ENCODE assay signal across 12 cellular contexts in genomic region chr18:3380384-3380961, GRCh38.
DNase-seq lines count a peak whose midpoint lies in the region; ATAC-seq, FAIRE-seq and TF ChIP-seq lines count a peak whose summit lies in the region.
"Had no signal": no experiment of that assay in that cellular context is flagged by ENCODE, and none has a peak within 500 bp of the region (broad histone marks: within the 10 kb centered on the region; RNA-seq: fewer than 3 reads in every experiment).

No MANE protein-coding gene starts in this region.

- peak overlapping the region; percentile 24; the same call in 1 of the 2 replicates for H3K9ac ChIP-seq in OCI-LY3 (ENCODE audit: low read length)
- H3K9ac ChIP-seq in endothelial cell of umbilical vein (replicated peaks; ENCODE audit: extremely low read depth, insufficient read depth, low read length): no peak overlapping the region

- H3K9me3 ChIP-seq in OCI-LY3 (ENCODE audit: insufficient read depth, low read length) (no peaks in the 10 kb centered on the region), endothelial cell of umbilical vein (replicated peaks; ENCODE audit: control insufficient read depth, insufficient read depth, low read length) (no peaks in the 10 kb centered on the region)
- H3K9me3 ChIP-seq: right atrium auricular region had no signal

- intact Hi-C loops in endothelial cell of umbilical vein (cut with micrococcal nuclease): no loop called here

- H3K27me3 Mint-ChIP-seq in activated naive CD4-positive, alpha-beta T cell treated with anti-CD3 and anti-CD28 coated beads, Interleukin-2, amount 10 ng/mL, durations not matched to agents 7 days and 5 days: peaks cover 3% of the 10 kb centered on the region
- peaks cover 0 to 6% of the 10 kb centered on the region in 2 donors for H3K27me3 Mint-ChIP-seq in stimulated activated naive B cell treated with anti-CD40 and anti-IgM and Interleukin-4, amounts not matched to agents 10 μg/mL and 1 μg/mL and 100 μg/mL, for 72 hours

- H3K4me2 ChIP-seq in OCI-LY3 (ENCODE audit: low read length): peak overlapping the region; percentile 40
- H3K4me2 ChIP-seq in endothelial cell of umbilical vein (ENCODE audit: insufficient read depth, low read length): no peak overlapping the region

- H3K27ac ChIP-seq in OCI-LY3 (ENCODE audit: low read length) (peak overlapping the region; percentile 30; the same call in 1 of the 2 replicates), endothelial cell of umbilical vein (ENCODE audit: insufficient read depth, low read depth, low read length) (no peak overlapping the region)
- H3K27ac ChIP-seq: right atrium auricular region had no signal

- no peaks in the 10 kb centered on the region for H3K36me3 Mint-ChIP-seq in activated naive CD4-positive, alpha-beta T cell treated with anti-CD3 and anti-CD28 coated beads, Interleukin-2, amount 10 ng/mL, durations not matched to agents 7 days and 5 days
- no peaks in the 10 kb centered on the region for H3K36me3 Mint-ChIP-seq in stimulated activated naive B cell treated with anti-CD40 and anti-IgM and Interleukin-4, amounts not matched to agents 10 μg/mL and 1 μg/mL and 100 μg/mL, for 72 hours
- H3K36me3 Mint-ChIP-seq: immature natural killer cell had no signal

- H3K9me1 ChIP-seq in endothelial cell of umbilical vein (replicated peaks; ENCODE audit: control insufficient read depth, extremely low read depth, insufficient read depth, low read length): no peaks in the 10 kb centered on the region

- peak; percentile 50 to 66 for ATAC-seq in stimulated activated naive B cell treated with anti-CD40 and anti-IgM and Interleukin-4, amounts not matched to agents 10 μg/mL and 1 μg/mL and 100 μg/mL, for 72 hours (replicated peaks)

- H3K4me3 ChIP-seq in OCI-LY3 (ENCODE audit: low read length) (peak overlapping the region; percentile 31), endothelial cell of umbilical vein (replicated peaks in 1 of 3; ENCODE audit: insufficient read depth in 1 of 3, low read depth in 1 of 3, low read length in 3 of 3) (no peak overlapping the region)
- H3K4me3 ChIP-seq: right atrium auricular region had no signal

- TF ChIP-seq CTCF in OCI-LY3 (IDR thresholded peaks at IDR 0.05; ENCODE audit: low read depth, low read length) (peak; percentile 58), endothelial cell of umbilical vein (IDR thresholded peaks at IDR 0.05; ENCODE audit: extremely low read depth in 1 of 2, insufficient read depth in 1 of 2, low read depth in 1 of 2, low read length in 2 of 2) (no peak)

- no peaks in the 10 kb centered on the region for H3K27me3 ChIP-seq in OCI-LY3 (ENCODE audit: low read depth, low read length)
- H3K27me3 ChIP-seq in endothelial cell of umbilical vein (ENCODE audit: control insufficient read depth in 2 of 2, insufficient read depth in 2 of 2, low read length in 2 of 2): no peaks in the 10 kb centered on the region
- H3K27me3 ChIP-seq: right atrium auricular region had no signal

- H3K36me3 ChIP-seq in OCI-LY3 (replicated peaks; ENCODE audit: low read depth, low read length) (no peaks in the 10 kb centered on the region), endothelial cell of umbilical vein (ENCODE audit: control insufficient read depth in 2 of 2, extremely low read depth in 1 of 2, insufficient read depth in 2 of 2, low read length in 2 of 2) (no peaks in the 10 kb centered on the region)
- H3K36me3 ChIP-seq: right atrium auricular region had no signal

- no peak for TF ChIP-seq POLR2A in endothelial cell of umbilical vein (IDR thresholded peaks at IDR 0.05; ENCODE audit: low read depth, low read length)

- no peak for FAIRE-seq in endothelial cell of umbilical vein (lab: Jason Lieb, UNC)

- H3K4me1 ChIP-seq in OCI-LY3 (ENCODE audit: low read length) (peaks cover 41% of the 10 kb centered on the region), endothelial cell of umbilical vein (ENCODE audit: control insufficient read depth, extremely low read depth, insufficient read depth, low read length) (no peaks in the 10 kb centered on the region)
- H3K4me1 ChIP-seq: right atrium auricular region had no signal

- no peaks in the 10 kb centered on the region for H4K20me1 ChIP-seq in OCI-LY3 (ENCODE audit: insufficient read depth, low read length)
- no peaks in the 10 kb centered on the region for H4K20me1 ChIP-seq in endothelial cell of umbilical vein (replicated peaks; ENCODE audit: control insufficient read depth, extremely low read depth, insufficient read depth, low read length)

- H3K9me3 Mint-ChIP-seq in activated naive CD4-positive, alpha-beta T cell treated with anti-CD3 and anti-CD28 coated beads, Interleukin-2, amount 10 ng/mL, durations not matched to agents 7 days and 5 days: no peaks in the 10 kb centered on the region
- no peaks in the 10 kb centered on the region for H3K9me3 Mint-ChIP-seq in stimulated activated naive B cell treated with anti-CD40 and anti-IgM and Interleukin-4, amounts not matched to agents 10 μg/mL and 1 μg/mL and 100 μg/mL, for 72 hours
- H3K9me3 Mint-ChIP-seq: immature natural killer cell had no signal

- H3K4me3 Mint-ChIP-seq in activated naive CD4-positive, alpha-beta T cell treated with anti-CD3 and anti-CD28 coated beads, Interleukin-2, amount 10 ng/mL, durations not matched to agents 7 days and 5 days: no peak overlapping the region
- H3K4me3 Mint-ChIP-seq in stimulated activated naive B cell treated with anti-CD40 and anti-IgM and Interleukin-4, amounts not matched to agents 10 μg/mL and 1 μg/mL and 100 μg/mL, for 72 hours: no peak overlapping the region
- H3K4me3 Mint-ChIP-seq: immature natural killer cell had no signal

- no peak overlapping the region for H3K27ac Mint-ChIP-seq in activated naive CD4-positive, alpha-beta T cell treated with anti-CD3 and anti-CD28 coated beads, Interleukin-2, amount 10 ng/mL, durations not matched to agents 7 days and 5 days
- H3K27ac Mint-ChIP-seq in stimulated activated naive B cell treated with anti-CD40 and anti-IgM and Interleukin-4, amounts not matched to agents 10 μg/mL and 1 μg/mL and 100 μg/mL, for 72 hours: no peak overlapping the region
- H3K27ac Mint-ChIP-seq: immature natural killer cell had no signal

- CTCF ChIA-PET in activated naive CD4-positive, alpha-beta T cell treated with anti-CD3 and anti-CD28 coated beads, Interleukin-2, amount 10 ng/mL, durations not matched to agents 7 days and 5 days (lab: Charles Lee): interaction anchor here (0.8 to 1.5 kb wide), 3 partner anchors 74 to 223 kb away, joined by 3 to 5 read pairs (median 5); no protein-coding TSS in a partner anchor
- CTCF ChIA-PET in endothelial cell of umbilical vein (lab: Charles Lee): interaction anchor here (0.5 kb wide), 1 partner anchor 286 kb away, joined by 3 read pairs; no protein-coding TSS in a partner anchor

- dilution Hi-C loops in endothelial cell of umbilical vein (cut with MboI; ENCODE audit: extremely low pct_ligation_motif_present, low sequenced_read_pairs): no loop called here

- H3K79me2 ChIP-seq in OCI-LY3 (ENCODE audit: low read length) (no peaks in the 10 kb centered on the region), endothelial cell of umbilical vein (ENCODE audit: control insufficient read depth, insufficient read depth, low read length) (no peaks in the 10 kb centered on the region)

- no peaks in the 10 kb centered on the region for H3K4me1 Mint-ChIP-seq in activated naive CD4-positive, alpha-beta T cell treated with anti-CD3 and anti-CD28 coated beads, Interleukin-2, amount 10 ng/mL, durations not matched to agents 7 days and 5 days
- H3K4me1 Mint-ChIP-seq in stimulated activated naive B cell treated with anti-CD40 and anti-IgM and Interleukin-4, amounts not matched to agents 10 μg/mL and 1 μg/mL and 100 μg/mL, for 72 hours: no peaks in the 10 kb centered on the region
- H3K4me1 Mint-ChIP-seq: immature natural killer cell had no signal

- no TSS peak for BruUV-seq in endothelial cell of umbilical vein (replicated peaks; lab: Mats Ljungman, UMichigan)

- peak; percentile 34 for DNase-seq in activated naive CD4-positive, alpha-beta T cell treated with Interleukin-2 at 50 U/mL for 16 hours
- DNase-seq in activated naive CD4-positive, alpha-beta T cell treated with anti-CD3 and anti-CD28 coated beads, Interleukin-2, amount 10 ng/mL, durations not matched to agents 7 days and 5 days: no peak
- peak; percentile 19 for DNase-seq in endothelial cell of umbilical vein (ENCODE audit: low read depth, low spot score)
- no peak for DNase-seq in stimulated activated naive B cell treated with anti-CD40 and anti-IgM and Interleukin-4, amounts not matched to agents 10 μg/mL and 1 μg/mL and 100 μg/mL, for 72 hours
- DNase-seq in AG20443 (ENCODE audit: low spot score): no peak
- DNase-seq in SK-N-DZ (ENCODE audit: low spot score): no peak
- no peak for DNase-seq in LoVo (ENCODE audit: low spot score)
- DNase-seq: NCI-H1930, substantia nigra had no signal

- POLR2A ChIA-PET in endothelial cell of umbilical vein (lab: Charles Lee): no interaction called here

- H2AFZ ChIP-seq in OCI-LY3 (ENCODE audit: low read depth, low read length) (peak overlapping the region; percentile 60; the same call in 1 of the 2 replicates), endothelial cell of umbilical vein (ENCODE audit: low read depth, low read length) (no peak overlapping the region)

TF ChIP-seq in endothelial cell of umbilical vein, 7 proteins besides CTCF, POLR2A, EP300 and RAD21:
- no peak for TF ChIP-seq POLR2AphosphoS5 (IDR thresholded peaks at IDR 0.05; ENCODE audit: insufficient read depth, low read depth, low read length)
- peak; percentile 17 for TF ChIP-seq FOS (IDR thresholded peaks at IDR 0.05; ENCODE audit: borderline replicate concordance, insufficient read depth, low read length)
- no peak for TF ChIP-seq EZH2 (IDR thresholded peaks at IDR 0.05; ENCODE audit: borderline replicate concordance, low read depth, low read length, severe bottlenecking)
TF ChIP-seq in endothelial cell of umbilical vein: peak in this region for 1.

Comparison
In these comparisons a context has a peak if more than half of its experiments do, and no peak if none do; other contexts are left out.
1. DNase-seq: peak in activated naive CD4-positive, alpha-beta T cell treated with Interleukin-2 at 50 U/mL for 16 hours (single experiment) and endothelial cell of umbilical vein (single experiment); none in activated naive CD4-positive, alpha-beta T cell treated with anti-CD3 and anti-CD28 coated beads, Interleukin-2, amount 10 ng/mL, durations not matched to agents 7 days and 5 days (single experiment), stimulated activated naive B cell treated with anti-CD40 and anti-IgM and Interleukin-4, amounts not matched to agents 10 μg/mL and 1 μg/mL and 100 μg/mL, for 72 hours (single experiment), AG20443 (single experiment), SK-N-DZ (single experiment) and LoVo (single experiment).